ENCODE assay signal across 21 cellular contexts in the genomic region with DNA sequence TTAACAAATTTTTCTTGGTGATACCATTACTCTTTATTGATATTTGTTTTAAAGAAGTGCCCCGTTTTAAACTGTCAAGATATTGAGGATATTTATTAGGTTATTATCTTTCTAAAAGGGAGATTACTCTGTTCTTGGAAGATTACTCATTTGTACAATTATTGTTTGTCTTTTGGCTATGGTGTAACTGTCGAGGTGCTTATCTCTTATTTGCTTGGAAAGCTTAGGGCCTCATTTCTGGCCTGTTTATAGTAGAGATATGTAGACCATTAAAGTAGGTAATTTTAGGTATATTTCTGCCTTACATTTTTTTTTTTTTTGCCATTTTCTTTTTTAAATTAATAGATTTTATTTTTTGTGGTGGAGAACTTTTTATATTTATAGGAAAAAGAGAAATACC.
"Had no signal": no experiment of that assay in that cellular context is flagged by ENCODE, and none has a peak within 500 bp of the region (broad histone marks: within the 10 kb centered on the region; RNA-seq: fewer than 3 reads in every experiment).

No MANE protein-coding gene starts in this region.

- H2AFZ ChIP-seq: parathyroid adenoma had no signal

- DNase-seq: activated CD4-positive, alpha-beta T cell treated with anti-CD3 and anti-CD28 coated beads for 4 hours; activated CD4-positive, alpha-beta T cell treated with anti-CD3 and anti-CD28 coated beads, Interleukin-2, amount 50 U/mL, for 4 hours; activated naive CD4-positive, alpha-beta T cell; activated T-cell treated with anti-CD3 and anti-CD28 coated beads for 4 hours; activated T-cell treated with anti-CD3 and anti-CD28 coated beads, Interleukin-2, amount 50 U/mL, for 72 hours; anterior cingulate cortex; cortex of kidney; effector memory CD8-positive, alpha-beta T cell; foreskin melanocyte; islet precursor cell; left cardiac atrium; midbrain; naive thymus-derived CD8-positive, alpha-beta T cell; nucleus accumbens; spleen; stimulated activated naive CD4-positive, alpha-beta T cell; T-helper 2 cell; uterus had no signal

- H3K9me3 ChIP-seq: right atrium auricular region, spleen, uterus had no signal

- ATAC-seq: activated naive CD4-positive, alpha-beta T cell treated with anti-CD3 and anti-CD28 coated beads, Interleukin-2, amount 50 U/mL, for 72 hours; activated T-cell treated with anti-CD3 and anti-CD28 coated beads, Interleukin-2, amount 50 U/mL, for 72 hours; effector memory CD8-positive, alpha-beta T cell; naive thymus-derived CD8-positive, alpha-beta T cell had no signal

- H3K36me3 ChIP-seq: uterus had no signal

- H3K4me1 ChIP-seq: right atrium auricular region, spleen, uterus had no signal

- H3K27me3 ChIP-seq: right atrium auricular region, spleen, uterus had no signal

- H3K9ac ChIP-seq: parathyroid adenoma had no signal

- H3K4me3 ChIP-seq: right atrium auricular region, spleen, uterus had no signal

- H3K79me2 ChIP-seq: parathyroid adenoma had no signal

- H3K27ac ChIP-seq: parathyroid adenoma, right atrium auricular region, spleen, uterus had no signal
